ENCODE assay signal across 25 cellular contexts in genomic region chr5:119105971-119106370, GRCh38. TPM values are rescaled to one million over a fixed set of nuclear protein-coding genes. Genes with fewer than 3 reads are reported as not detected.
A peak's percentile ranks its signal among the peaks of the same experiment; 100 is the strongest.
DNase-seq lines count a peak whose midpoint lies in the region; ATAC-seq, FAIRE-seq and TF ChIP-seq lines count a peak whose summit lies in the region.
"Had no signal": no experiment of that assay in that cellular context is flagged by ENCODE, and none has a peak within 500 bp of the region (broad histone marks: within the 10 kb centered on the region; RNA-seq: fewer than 3 reads in every experiment).

No MANE protein-coding gene starts in this region.

- POLR2A ChIA-PET in H1 (lab: Charles Lee; ENCODE audit: partially characterized antibody): interaction anchor here (0.6 to 1.2 kb wide), 4 partner anchors 9 to 35 kb away, joined by 3 read pairs; partner anchors contain the start of gene DMXL1
- POLR2A ChIA-PET in CD4-positive, alpha-beta T cell (lab: Charles Lee): interaction anchor here (1.2 kb wide), 1 partner anchor 35 kb away, joined by 3 read pairs; the partner anchor contains the start of gene DMXL1

- no peak overlapping the region for H2AFZ ChIP-seq in H1 (ENCODE audit: low read length)
- H2AFZ ChIP-seq: parathyroid adenoma had no signal

- no peak for FAIRE-seq in H1 (lab: Jason Lieb, UNC)

- H3K4me2 ChIP-seq in H1 (ENCODE audit: insufficient read depth in 1 of 2, low read depth in 2 of 2, low read length in 2 of 2): no peak overlapping the region
- H3K4me2 ChIP-seq: SK-N-SH had no signal

- no peak for TF ChIP-seq EP300 in H1 (IDR thresholded peaks at IDR 0.05; ENCODE audit: borderline replicate concordance in 1 of 2, low read depth in 2 of 2, low read length in 2 of 2)

- no peak for TF ChIP-seq POLR2A in H1 (IDR thresholded peaks at IDR 0.05; ENCODE audit: control extremely low read depth in 1 of 2, low read depth in 2 of 2, low read length in 2 of 2)
- TF ChIP-seq POLR2A in testis (IDR thresholded peaks at IDR 0.05): no peak

- H2BK20ac ChIP-seq in H1 (ENCODE audit: low read length): no peak overlapping the region

- H3K9me3 ChIP-seq in HUES64 (ENCODE audit: insufficient read depth, low read depth, low read length): no peaks in the 10 kb centered on the region
- no peaks in the 10 kb centered on the region for H3K9me3 ChIP-seq in H1 (ENCODE audit: insufficient read depth in 2 of 2, low read depth in 1 of 2, low read length in 1 of 2)
- H3K9me3 ChIP-seq in testis: no peaks in the 10 kb centered on the region
- no peaks in the 10 kb centered on the region for H3K9me3 ChIP-seq in colonic mucosa
- H3K9me3 ChIP-seq in CD4-positive, alpha-beta T cell (ENCODE audit: control insufficient read depth, low read length): no peaks in the 10 kb centered on the region
- H3K9me3 ChIP-seq: body of pancreas, gastrocnemius medialis, left ventricle myocardium inferior, right lobe of liver, SK-N-SH had no signal

- no peaks in the 10 kb centered on the region for H3K9me3 Mint-ChIP-seq in memory B cell
- H3K9me3 Mint-ChIP-seq in CD4-positive, alpha-beta T cell: no peaks in the 10 kb centered on the region
- H3K9me3 Mint-ChIP-seq: activated T-cell treated with anti-CD3 and anti-CD28 coated beads, Interleukin-2, amount 50 U/mL, for 24 hours; natural killer cell treated with Interleukin-12 subunit alpha and Interleukin-12 subunit beta and Interleukin-15 and Interleukin-18, amount 100 ng/mL, for 72 hours had no signal

- peaks cover 0 to 2% of the 10 kb centered on the region in 2 experiments; a peak in 1 of 4 replicates for H3K79me2 ChIP-seq in H1 (ENCODE audit: control insufficient read depth in 1 of 2, insufficient read depth in 2 of 2, low read length in 2 of 2)
- H3K79me2 ChIP-seq: parathyroid adenoma had no signal

- no peak overlapping the region for H4K8ac ChIP-seq in H1 (ENCODE audit: extremely low read depth, insufficient read depth, low read length)

- H3K27ac ChIP-seq in HUES64 (ENCODE audit: low read depth, low read length) (peak overlapping the region; percentile 54; the same call in 1 of the 2 replicates), H1 (ENCODE audit: low read depth, low read length) (no peak overlapping the region), testis (no peak overlapping the region), colonic mucosa (no peak overlapping the region)
- H3K27ac ChIP-seq in CD4-positive, alpha-beta T cell (ENCODE audit: low read depth, low read length): no peak overlapping the region
- H3K27ac ChIP-seq: body of pancreas, gastrocnemius medialis, left ventricle myocardium inferior, parathyroid adenoma, right lobe of liver had no signal

- H3K36me3 ChIP-seq in HUES64 (ENCODE audit: insufficient read depth, low read length) (peaks cover 52% of the 10 kb centered on the region), H1 (ENCODE audit: control insufficient read depth in 2 of 4, insufficient read depth in 4 of 4, low read length in 3 of 4) (peaks cover 0 to 28% (median 3%) of the 10 kb centered on the region in 4 experiments; a peak in 3 of 8 replicates), testis (ENCODE audit: low read depth, missing control alignments) (no peaks in the 10 kb centered on the region), colonic mucosa (no peaks in the 10 kb centered on the region)

- H3K27me3 Mint-ChIP-seq in memory B cell: no peaks in the 10 kb centered on the region
- no peaks in the 10 kb centered on the region for H3K27me3 Mint-ChIP-seq in CD4-positive, alpha-beta T cell
- H3K27me3 Mint-ChIP-seq: activated CD4-positive, alpha-beta T cell treated with anti-CD3 and anti-CD28 coated beads for 36 hours; activated T-cell treated with anti-CD3 and anti-CD28 coated beads, Interleukin-2, amount 50 U/mL, for 24 hours; natural killer cell treated with Interleukin-12 subunit alpha and Interleukin-12 subunit beta and Interleukin-15 and Interleukin-18, amount 100 ng/mL, for 72 hours; T-helper 17 cell had no signal

- H4K91ac ChIP-seq in H1 (replicated peaks; ENCODE audit: insufficient read length, low read length): no peak overlapping the region

- peaks cover 11% of the 10 kb centered on the region for H3K4me1 Mint-ChIP-seq in memory B cell
- no peaks in the 10 kb centered on the region for H3K4me1 Mint-ChIP-seq in CD4-positive, alpha-beta T cell (ENCODE audit: low read depth)
- H3K4me1 Mint-ChIP-seq: activated CD4-positive, alpha-beta T cell treated with anti-CD3 and anti-CD28 coated beads for 36 hours had no signal

- DNase-seq in H1 (ENCODE audit: low read depth in 1 of 2, low spot score in 2 of 2) (no peak), memory B cell (ENCODE audit: low spot score in 2 of 2) (no peak), testis (peak; percentile 17), cerebellar nuclear complex (lab: John Stamatoyannopoulos, UW) (no peak), colonic mucosa (no peak)
- DNase-seq in CD4-positive, alpha-beta T cell: no peak
- DNase-seq: activated CD4-positive, alpha-beta T cell treated with anti-CD3 and anti-CD28 coated beads for 36 hours; activated naive CD4-positive, alpha-beta T cell treated with Interleukin-2 at 50 U/mL for 16 hours; activated T-cell treated with anti-CD3 and anti-CD28 coated beads, Interleukin-2, amount 50 U/mL, for 24 hours; body of pancreas; effector CD8-positive, alpha-beta T cell; gastrocnemius medialis; GOT3; islet precursor cell; left ventricle myocardium inferior; MV-4-11; OCI-M1; right lobe of liver; SK-N-SH; stimulated activated CD4-positive, alpha-beta T cell treated with anti-CD3 and anti-CD28 coated beads, Interleukin-12 subunit alpha, Interleukin-12 subunit beta, amount 100 ng/mL, for 4 hours; stimulated activated CD4-positive, alpha-beta T cell treated with anti-CD3 and anti-CD28 coated beads, Interleukin-4, amount 100 ng/mL, for 1 hour; T-helper 17 cell had no signal

- H3K56ac ChIP-seq in H1 (replicated peaks; ENCODE audit: insufficient read length, low read depth, low read length): no peak overlapping the region

- H2BK120ac ChIP-seq in H1 (replicated peaks; ENCODE audit: low read depth, low read length): no peak overlapping the region

- TF ChIP-seq RAD21 in H1 (IDR thresholded peaks at IDR 0.05 in 1 of 2, conservative IDR thresholded peaks at IDR 0.05 in 1 of 2; ENCODE audit: low read depth in 2 of 2, low read length in 2 of 2): no peak

- no peak overlapping the region for H3K4me3 Mint-ChIP-seq in memory B cell
- H3K4me3 Mint-ChIP-seq in CD4-positive, alpha-beta T cell: no peak overlapping the region
- H3K4me3 Mint-ChIP-seq: activated CD4-positive, alpha-beta T cell treated with anti-CD3 and anti-CD28 coated beads for 36 hours; activated T-cell treated with anti-CD3 and anti-CD28 coated beads, Interleukin-2, amount 50 U/mL, for 24 hours; natural killer cell treated with Interleukin-12 subunit alpha and Interleukin-12 subunit beta and Interleukin-15 and Interleukin-18, amount 100 ng/mL, for 72 hours; T-helper 17 cell had no signal

- TF ChIP-seq CTCF in H1 (IDR thresholded peaks at IDR 0.05; ENCODE audit: control extremely low read depth in 1 of 3, insufficient read depth in 1 of 3, low read depth in 1 of 3, low read length in 3 of 3) (no peak), testis (IDR thresholded peaks at IDR 0.05) (no peak), colonic mucosa (IDR thresholded peaks at IDR 0.05) (no peak)
- TF ChIP-seq CTCF in CD4-positive, alpha-beta T cell (IDR thresholded peaks at IDR 0.05): no peak

- H3K36me3 Mint-ChIP-seq in memory B cell: peaks cover 34% of the 10 kb centered on the region
- peaks cover 64% of the 10 kb centered on the region for H3K36me3 Mint-ChIP-seq in CD4-positive, alpha-beta T cell (ENCODE audit: low read depth)

- H4K5ac ChIP-seq in H1 (ENCODE audit: insufficient read length, low read depth, low read length): no peak overlapping the region

- H3K9ac ChIP-seq in HUES64 (ENCODE audit: low read depth, low read length) (peak overlapping the region; percentile 53; the same call in 1 of the 2 replicates), H1 (replicated peaks in 1 of 4; ENCODE audit: extremely low read depth in 1 of 4, low read depth in 3 of 4, low read length in 3 of 4) (peak overlapping the region in 1 of 4 experiments; percentile 49; a peak in 1 of 7 replicates), colonic mucosa (ENCODE audit: low read depth in 2 of 2, low read length in 2 of 2) (no peak overlapping the region)
- H3K9ac ChIP-seq: parathyroid adenoma, SK-N-SH had no signal

- no peaks in the 10 kb centered on the region for H4K20me1 ChIP-seq in H1 (replicated peaks in 1 of 2; ENCODE audit: control insufficient read depth in 1 of 2, insufficient read depth in 2 of 2, low read length in 2 of 2)

- no peak overlapping the region for H2BK5ac ChIP-seq in H1 (ENCODE audit: low read depth, low read length)

- no peak overlapping the region for H2AK5ac ChIP-seq in H1 (ENCODE audit: low read depth, low read length)

- H3K27me3 ChIP-seq in HUES64 (ENCODE audit: insufficient read depth, low read length): no peaks in the 10 kb centered on the region
- H3K27me3 ChIP-seq in H1 (replicated peaks in 1 of 4; ENCODE audit: control insufficient read depth in 3 of 4, extremely low read depth in 1 of 4, insufficient read depth in 3 of 4, low read length in 3 of 4): no peaks in the 10 kb centered on the region
- no peaks in the 10 kb centered on the region for H3K27me3 ChIP-seq in testis
- H3K27me3 ChIP-seq in colonic mucosa: no peaks in the 10 kb centered on the region
- no peaks in the 10 kb centered on the region for H3K27me3 ChIP-seq in CD4-positive, alpha-beta T cell (ENCODE audit: control insufficient read depth, insufficient read depth, low read length)
- H3K27me3 ChIP-seq: body of pancreas, gastrocnemius medialis, right lobe of liver had no signal

- ATAC-seq in memory B cell (ENCODE audit: low read depth): no peak
- no peak for ATAC-seq in CD4-positive, alpha-beta T cell (ENCODE audit: poor library complexity)
- ATAC-seq: activated CD4-positive, alpha-beta T cell treated with anti-CD3 and anti-CD28 coated beads for 36 hours; body of pancreas; gastrocnemius medialis; natural killer cell treated with Interleukin-12 subunit alpha and Interleukin-12 subunit beta and Interleukin-15 and Interleukin-18, amount 100 ng/mL, for 72 hours; right lobe of liver; T-helper 17 cell had no signal

- H2BK15ac ChIP-seq in H1 (ENCODE audit: low read length): no peak overlapping the region

- H3K23me2 ChIP-seq in H1 (ENCODE audit: low read depth, low read length): no peaks in the 10 kb centered on the region

- H3K4me1 ChIP-seq in HUES64 (ENCODE audit: insufficient read depth, low read length) (peaks cover 4% of the 10 kb centered on the region; the same call in 1 of the 2 replicates), H1 (replicated peaks in 1 of 4; ENCODE audit: control insufficient read depth in 3 of 4, insufficient read depth in 4 of 4, low read length in 3 of 4) (no peaks in the 10 kb centered on the region), testis (no peaks in the 10 kb centered on the region), colonic mucosa (no peaks in the 10 kb centered on the region)
- H3K4me1 ChIP-seq: body of pancreas, gastrocnemius medialis, left ventricle myocardium inferior, parathyroid adenoma, right lobe of liver had no signal

- H3K14ac ChIP-seq in H1 (ENCODE audit: insufficient read length): no peak overlapping the region

- H3K79me1 ChIP-seq in H1 (ENCODE audit: low read depth, low read length): no peaks in the 10 kb centered on the region

- H3K4ac ChIP-seq in H1 (replicated peaks; ENCODE audit: insufficient read length, low read depth, low read length): no peak overlapping the region

- intact Hi-C loops in testis (cut with DNase I; ENCODE audit: low total_unique reads): no loop called here
- intact Hi-C loops in colonic mucosa (cut with DNase I): no loop called here
- intact Hi-C loops in CD4-positive, alpha-beta T cell (cut with DNase I, micrococcal nuclease): no loop called here

- H3K18ac ChIP-seq in H1 (ENCODE audit: extremely low read depth, low read length): no peak overlapping the region

- CTCF ChIA-PET in H1 (lab: Charles Lee; ENCODE audit: partially characterized antibody): interaction anchor here (1.0 kb wide), 1 partner anchor 9 kb away, joined by 3 read pairs; no protein-coding TSS in a partner anchor
- CTCF ChIA-PET in CD4-positive, alpha-beta T cell (lab: Charles Lee): no interaction called here

- H3K4me3 ChIP-seq in HUES64 (ENCODE audit: low read length) (no peak overlapping the region), H1 (ENCODE audit: extremely low read depth in 1 of 4, insufficient read depth in 2 of 4, low read depth in 3 of 4, low read length in 4 of 4) (no peak overlapping the region), testis (no peak overlapping the region), colonic mucosa (no peak overlapping the region)
- H3K4me3 ChIP-seq: body of pancreas, gastrocnemius medialis, left ventricle myocardium inferior, right lobe of liver had no signal

- peak overlapping the region; percentile 14 for H3K27ac Mint-ChIP-seq in memory B cell
- no peak overlapping the region for H3K27ac Mint-ChIP-seq in CD4-positive, alpha-beta T cell
- H3K27ac Mint-ChIP-seq: activated CD4-positive, alpha-beta T cell treated with anti-CD3 and anti-CD28 coated beads for 36 hours; activated T-cell treated with anti-CD3 and anti-CD28 coated beads, Interleukin-2, amount 50 U/mL, for 24 hours; natural killer cell treated with Interleukin-12 subunit alpha and Interleukin-12 subunit beta and Interleukin-15 and Interleukin-18, amount 100 ng/mL, for 72 hours; T-helper 17 cell had no signal

- H3K23ac ChIP-seq in H1 (ENCODE audit: insufficient read length): no peak overlapping the region

- no peak overlapping the region for H2BK12ac ChIP-seq in H1 (ENCODE audit: low read depth, low read length)

RNA-seq across cellular contexts. Expression of gene DMXL1, which starts 35.1 kb away (rescaled TPM):
- 20.7 TPM for polyA plus RNA-seq in HUES64 (2013, experiment 1 of 2)
- 21.2 TPM for polyA plus RNA-seq in HUES64 (2013, experiment 2 of 2)
- total RNA-seq in H1 (2021; fragmentation: NEBNext Ultra II Directional; extraction: Animal tissue kit (Norgen Biotek cat#: 25700)): 43.9 and 44.8 TPM in 2 replicates
- polyA plus RNA-seq in H1 (2011; rRNA removed): 7.7 and 10.1 TPM in 2 replicates
- polyA plus RNA-seq in H1 (2011; cell fraction: cytosol; rRNA removed): 13.5 TPM
- polyA plus RNA-seq in H1 (2011; cell fraction: nucleus; rRNA removed): 14.2 TPM
- 12.4 to 20.1 TPM (median 14.3 TPM) in 4 replicates for polyA plus RNA-seq in H1 (2012, experiment 1 of 2)
- polyA plus RNA-seq in H1 (2012, experiment 2 of 2): 0.81 TPM
- 17.4 TPM for polyA plus RNA-seq in H1 (2013, experiment 1 of 2)
- polyA plus RNA-seq in H1 (2013, experiment 2 of 2): 14.7 TPM
- 56.2 and 78.7 TPM in 2 replicates for polyA minus RNA-seq in H1 (2011; rRNA and poly(A)+ RNA removed)
- 33.1 TPM for polyA minus RNA-seq in H1 (2011; cell fraction: cytosol; rRNA and poly(A)+ RNA removed)
- 108 TPM for polyA minus RNA-seq in H1 (2011; cell fraction: nucleus; rRNA and poly(A)+ RNA removed)
- total RNA-seq in testis: 10 to 100 TPM; 63.9 to 93.3 TPM
- polyA plus RNA-seq in testis (ENCODE audit: insufficient read depth, low read depth, low replicate concordance): 16.0 TPM
- total RNA-seq in colonic mucosa: 10 to 100 TPM; 28.7 to 38.3 TPM
- 10 to 100 TPM; 28.4 to 29.1 TPM for total RNA-seq in CD4-positive, alpha-beta T cell
